14 cellular contexts compared by ENCODE assay signal in genomic region chr2:215764441-215765048, GRCh38.
DNase-seq lines count a peak whose midpoint lies in the region; ATAC-seq, FAIRE-seq and TF ChIP-seq lines count a peak whose summit lies in the region.
"Had no signal": no experiment of that assay in that cellular context is flagged by ENCODE, and none has a peak within 500 bp of the region (broad histone marks: within the 10 kb centered on the region; RNA-seq: fewer than 3 reads in every experiment).

No MANE protein-coding gene starts in this region.

- DNase-seq in AG08395 (ENCODE audit: low spot score): peak; percentile 55
- peak; percentile 90 for DNase-seq in IMR-90
- DNase-seq in GM12878 (ENCODE audit: low read depth, low spot score): no peak
- no peak for DNase-seq in left lung
- DNase-seq in HAP-1 (ENCODE audit: low spot score in 2 of 2): no peak
- DNase-seq: activated T-cell treated with anti-CD3 and anti-CD28 coated beads, Interleukin-2, amount 50 U/mL, for 48 hours; central memory CD4-positive, alpha-beta T cell; head of caudate nucleus; KBM-7 had no signal

- no peak for TF ChIP-seq EP300 in GM12878 (IDR thresholded peaks at IDR 0.05; ENCODE audit: borderline replicate concordance in 1 of 2, control insufficient read depth in 1 of 2, low read depth in 2 of 2, low read length in 2 of 2)

- H3K27ac ChIP-seq in IMR-90 (ENCODE audit: insufficient read depth, low read length) (no peak overlapping the region), GM12878 (ENCODE audit: control insufficient read depth, insufficient read depth) (no peak overlapping the region), left lung (no peak overlapping the region)
- H3K27ac ChIP-seq: BLaER1, thoracic aorta had no signal

- in situ Hi-C loops in IMR-90 (cut with MboI; ENCODE audit: low sequenced_read_pairs): no loop called here
- in situ Hi-C loops in GM12878 (cut with MboI): no loop called here
- in situ Hi-C loops in HAP-1 (cut with MboI; ENCODE audit: low sequenced_read_pairs): no loop called here

- FAIRE-seq in GM12878 (lab: Jason Lieb, UNC): no peak

- RAD21 ChIA-PET in GM12878 (lab: Charles Lee; ENCODE audit: unreplicated experiment): interaction anchor here (1.0 to 1.3 kb wide), 3 partner anchors 20 to 77 kb away, joined by 3 to 4 read pairs (median 4); no protein-coding TSS in a partner anchor

- peak overlapping the region; percentile 75 for H2BK5ac ChIP-seq in IMR-90 (ENCODE audit: low read depth, low read length, poor library complexity, severe bottlenecking)

- H3K4me1 ChIP-seq in IMR-90 (ENCODE audit: control insufficient read depth, insufficient read depth, low read length) (peaks cover 7% of the 10 kb centered on the region), GM12878 (ENCODE audit: control insufficient read depth, insufficient read depth, low read length) (no peaks in the 10 kb centered on the region), left lung (no peaks in the 10 kb centered on the region), HAP-1 (no peaks in the 10 kb centered on the region)
- H3K4me1 ChIP-seq: BLaER1 had no signal

- H4K91ac ChIP-seq in IMR-90 (ENCODE audit: insufficient read depth, low read depth, low read length): peak overlapping the region; percentile 0; the same call in 1 of the 2 replicates

- dilution Hi-C loops in IMR-90 (cut with HindIII; ENCODE audit: low sequenced_read_pairs, unreplicated experiment): no loop called here

- H3K4me3 ChIP-seq in IMR-90 (ENCODE audit: insufficient read depth, low read depth, low read length) (no peak overlapping the region), GM12878 (no peak overlapping the region), left lung (no peak overlapping the region), HAP-1 (no peak overlapping the region)
- H3K4me3 ChIP-seq: BLaER1, thoracic aorta had no signal

- TF ChIP-seq RAD21 in IMR-90 (IDR thresholded peaks at IDR 0.05; ENCODE audit: low read length): no peak
- no peak for TF ChIP-seq RAD21 in GM12878 (IDR thresholded peaks at IDR 0.05; ENCODE audit: insufficient read depth, low read depth, low read length)

- H4K5ac ChIP-seq in IMR-90 (ENCODE audit: low read depth, low read length): peak overlapping the region; percentile 0; the same call in 1 of the 2 replicates

- H3K27me3 ChIP-seq in IMR-90 (ENCODE audit: control insufficient read depth, insufficient read depth, low read length): no peaks in the 10 kb centered on the region
- H3K27me3 ChIP-seq in GM12878 (replicated peaks in 1 of 2; ENCODE audit: control insufficient read depth in 2 of 2, insufficient read depth in 2 of 2, low read length in 1 of 2): 0 out of 4 replicates have a peak, but pooled peaks cover 0 to 2% of the 10 kb centered on the region in 2 experiments
- no peaks in the 10 kb centered on the region for H3K27me3 ChIP-seq in left lung
- H3K27me3 ChIP-seq in HAP-1 (ENCODE audit: low read depth): no peaks in the 10 kb centered on the region
- H3K27me3 ChIP-seq: BLaER1 had no signal

- H3K9ac ChIP-seq in IMR-90 (ENCODE audit: low read depth, low read length) (no peak overlapping the region), GM12878 (ENCODE audit: control insufficient read depth, insufficient read depth, low read length) (no peak overlapping the region)
- H3K9ac ChIP-seq: BLaER1 had no signal

- peak overlapping the region; percentile 12 for H2AK9ac ChIP-seq in IMR-90 (replicated peaks; ENCODE audit: low read depth, low read length, poor library complexity)

- H3K56ac ChIP-seq in IMR-90 (ENCODE audit: extremely low read depth, insufficient read depth, low read length): no peak overlapping the region

- H3K23ac ChIP-seq in IMR-90 (ENCODE audit: low read depth, low read length): no peak overlapping the region

- peak overlapping the region; percentile 35 for H3K4ac ChIP-seq in IMR-90 (ENCODE audit: low read depth, low read length)

- H3K79me1 ChIP-seq in IMR-90 (ENCODE audit: low read depth in 1 of 2, low read length in 2 of 2): no peaks in the 10 kb centered on the region

- no TSS peak for BruUV-seq in IMR-90 (replicated peaks; lab: Mats Ljungman, UMichigan)
- BruUV-seq in GM12878 (replicated peaks; lab: Mats Ljungman, UMichigan): no TSS peak

- peak overlapping the region; percentile 27; the same call in 1 of the 2 replicates for H3K14ac ChIP-seq in IMR-90 (replicated peaks; ENCODE audit: low read depth, low read length)

- CTCF ChIA-PET in IMR-90 (lab: Yijun Ruan, JAX) (no interaction called here), GM12878 (lab: Yijun Ruan, JAX) (no interaction called here)

- intact Hi-C loops in IMR-90 (cut with micrococcal nuclease): no loop called here
- intact Hi-C loops in GM12878 (cut with micrococcal nuclease; ENCODE audit: unreplicated experiment): no loop called here
- intact Hi-C loops in left lung (cut with DNase I): no loop called here

- H3K9me3 ChIP-seq in IMR-90 (ENCODE audit: control insufficient read depth, insufficient read depth, low read length) (peaks cover 4% of the 10 kb centered on the region), GM12878 (replicated peaks; ENCODE audit: control insufficient read depth, insufficient read depth, low read length) (no peaks in the 10 kb centered on the region; the same call in 2 of the 3 replicates), left lung (no peaks in the 10 kb centered on the region), HAP-1 (no peaks in the 10 kb centered on the region)
- H3K9me3 ChIP-seq: BLaER1 had no signal

- WGBS in IMR-90 (ENCODE audit: extremely low coverage in 2 of 2, insufficient read length in 1 of 2), 2 experiments: no CpG with 5 or more reads among the region's 1 CpG
- WGBS in GM12878 (ENCODE audit: insufficient coverage, insufficient replicate concordance, low lambda C conversion rate, missing lambda C conversion rate): 39% methylated on average over 1 of the region's 1 CpG

- H3K9me1 ChIP-seq in IMR-90 (ENCODE audit: insufficient read depth, low read length): peaks cover 3% of the 10 kb centered on the region; the same call in 1 of the 2 replicates

- H2AFZ ChIP-seq in IMR-90 (replicated peaks; ENCODE audit: low read length, poor library complexity) (no peak overlapping the region), GM12878 (ENCODE audit: control insufficient read depth, low read depth, low read length) (no peak overlapping the region)

- H2BK15ac ChIP-seq in IMR-90 (ENCODE audit: low read depth, low read length): 0 out of 3 replicates have a peak overlapping the region, but pooled peaks have one; percentile 4

- H3K36me3 ChIP-seq in IMR-90 (ENCODE audit: control insufficient read depth, insufficient read depth, low read length) (no peaks in the 10 kb centered on the region), GM12878 (ENCODE audit: control insufficient read depth in 2 of 2, insufficient read depth in 2 of 2, low read length in 1 of 2) (no peaks in the 10 kb centered on the region), left lung (no peaks in the 10 kb centered on the region), HAP-1 (replicated peaks) (no peaks in the 10 kb centered on the region)
- H3K36me3 ChIP-seq: BLaER1, thoracic aorta had no signal

- no peak overlapping the region; the same call in 1 of the 2 replicates for H3K4me2 ChIP-seq in IMR-90 (ENCODE audit: low read depth, low read length)
- no peak overlapping the region for H3K4me2 ChIP-seq in GM12878 (ENCODE audit: control insufficient read depth, insufficient read depth)
- H3K4me2 ChIP-seq: BLaER1 had no signal

- ATAC-seq in IMR-90 (ENCODE audit: low read depth) (peak; percentile 93), GM12878 (peak; percentile 41), left lung (peak; percentile 81), HG02798 (IDR thresholded peaks at IDR 0.05; ENCODE audit: poor library complexity, unreplicated experiment) (no peak), HG03520 (IDR thresholded peaks at IDR 0.05; ENCODE audit: unreplicated experiment) (no peak), HG02642 (IDR thresholded peaks at IDR 0.05; ENCODE audit: poor library complexity, unreplicated experiment) (no peak)

- H3K79me2 ChIP-seq in GM12878 (ENCODE audit: control insufficient read depth, insufficient read depth, low read length): no peaks in the 10 kb centered on the region

- no peak overlapping the region for H2BK20ac ChIP-seq in IMR-90 (ENCODE audit: low read depth, low read length)

- POLR2A ChIA-PET in IMR-90 (lab: Charles Lee; ENCODE audit: unreplicated experiment): no interaction called here
- POLR2A ChIA-PET in GM12878 (lab: Charles Lee): no interaction called here

- H4K20me1 ChIP-seq in IMR-90 (ENCODE audit: insufficient read depth, low read length) (no peaks in the 10 kb centered on the region), GM12878 (ENCODE audit: control insufficient read depth, insufficient read depth) (no peaks in the 10 kb centered on the region)
- H4K20me1 ChIP-seq: BLaER1 had no signal

- TF ChIP-seq CTCF in IMR-90 (conservative IDR thresholded peaks at IDR 0.05; ENCODE audit: low read depth, low read length) (no peak), GM12878 (IDR thresholded peaks at IDR 0.05 in 2 of 3, conservative IDR thresholded peaks at IDR 0.05 in 1 of 3; ENCODE audit: control insufficient read depth in 2 of 3, extremely low read depth in 1 of 3, insufficient read depth in 1 of 3, low read depth in 3 of 3, low read length in 3 of 3) (no peak), left lung (IDR thresholded peaks at IDR 0.05) (no peak)

- H3K18ac ChIP-seq in IMR-90 (ENCODE audit: low read depth, low read length): peak overlapping the region; percentile 7; the same call in 1 of the 2 replicates

- peak overlapping the region; percentile 54; the same call in 1 of the 2 replicates for H2AK5ac ChIP-seq in IMR-90 (ENCODE audit: low read depth, low read length)

- TF ChIP-seq POLR2A in IMR-90 (IDR thresholded peaks at IDR 0.05; ENCODE audit: low read depth, low read length) (no peak), GM12878 (IDR thresholded peaks at IDR 0.05; ENCODE audit: low read depth, low read length) (no peak)

- SMC1A ChIA-PET in GM12878 (lab: Charles Lee; ENCODE audit: uncharacterized antibody, unreplicated experiment): interaction anchor here (0.6 to 3.3 kb wide), 10 partner anchors 10 to 309 kb away, joined by 3 to 18 read pairs (median 3); no protein-coding TSS in a partner anchor

- peak overlapping the region; percentile 29; the same call in 1 of the 2 replicates for H2BK120ac ChIP-seq in IMR-90 (ENCODE audit: low read depth, low read length)

- no peak overlapping the region; a peak in 1 of 4 replicates for H4K8ac ChIP-seq in IMR-90 (ENCODE audit: low read depth in 2 of 2, low read length in 2 of 2)

TF ChIP-seq in IMR-90, 13 proteins besides CTCF, POLR2A, EP300 and RAD21 (continues in another document):
- TF ChIP-seq BHLHE40 (IDR thresholded peaks at IDR 0.05; ENCODE audit: low read depth, low read length) (no peak), MAZ (IDR thresholded peaks at IDR 0.05; ENCODE audit: borderline replicate concordance, low read depth, low read length) (no peak), RFX5 (IDR thresholded peaks at IDR 0.05; ENCODE audit: low read depth, low read length) (no peak), FOS (IDR thresholded peaks at IDR 0.05; ENCODE audit: low read depth, low read length) (peak; percentile 44; the same call in 1 of the 2 replicates)

TF ChIP-seq in GM12878, 131 proteins besides CTCF, POLR2A, EP300 and RAD21 (continues in another document):
- TF ChIP-seq ZBED1 (IDR thresholded peaks at IDR 0.05; ENCODE audit: borderline replicate concordance) (no peak), STAT1 (conservative IDR thresholded peaks at IDR 0.05) (no peak)

Comparison
In these comparisons a context has a peak if more than half of its experiments do, and no peak if none do; other contexts are left out.
1. DNase-seq: peak in AG08395 (single experiment) and IMR-90 (single experiment); none in GM12878 (single experiment), left lung (0 of 2) and HAP-1 (0 of 2).
2. ATAC-seq: peak in IMR-90 (single experiment), GM12878 (single experiment) and left lung (single experiment); none in HG02798 (single experiment), HG03520 (single experiment) and HG02642 (single experiment).